In the genomic region with DNA sequence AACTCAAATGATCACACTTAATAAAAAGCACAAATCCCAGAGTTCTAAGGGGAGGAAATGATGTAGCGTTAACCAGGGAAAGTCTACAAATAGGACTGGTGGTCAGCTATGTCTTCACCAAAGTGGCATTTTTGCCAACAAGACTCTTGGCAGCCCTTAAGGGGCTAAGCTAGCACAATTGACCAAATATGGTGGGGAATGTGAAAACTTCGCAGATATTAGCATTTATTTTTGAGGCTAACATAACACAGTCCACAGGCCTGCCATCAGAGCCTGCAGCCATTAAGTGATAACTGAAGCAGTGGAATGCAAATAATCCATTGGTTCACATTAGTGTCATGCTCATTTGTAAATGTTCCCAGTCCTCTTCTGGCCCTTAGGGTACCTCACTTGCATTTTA, we compare ENCODE assay signal across 23 cellular contexts.
DNase-seq lines count a peak whose midpoint lies in the region; ATAC-seq, FAIRE-seq and TF ChIP-seq lines count a peak whose summit lies in the region.
"Had no signal": no experiment of that assay in that cellular context is flagged by ENCODE, and none has a peak within 500 bp of the region (broad histone marks: within the 10 kb centered on the region; RNA-seq: fewer than 3 reads in every experiment).

No MANE protein-coding gene starts in this region.

- FAIRE-seq in HepG2 (lab: Jason Lieb, UNC): no peak
- FAIRE-seq: GM18507 had no signal

- no peaks in the 10 kb centered on the region for H3K36me3 ChIP-seq in liver (ENCODE audit: control insufficient read depth in 4 of 4, insufficient read depth in 3 of 4, low read depth in 1 of 4, low read length in 3 of 4)
- H3K36me3 ChIP-seq in HepG2 (replicated peaks in 1 of 2; ENCODE audit: control insufficient read depth in 1 of 2, insufficient read depth in 2 of 2, low read length in 2 of 2): peaks cover 5 to 9% of the 10 kb centered on the region in 2 experiments; a peak in 3 of 5 replicates
- H3K36me3 ChIP-seq: SJSA1 had no signal

- TF ChIP-seq POLR2A in HepG2 (IDR thresholded peaks at IDR 0.05; ENCODE audit: insufficient read depth in 1 of 2, low read depth in 2 of 2, low read length in 2 of 2): no peak

- TF ChIP-seq RAD21 in liver (IDR thresholded peaks at IDR 0.05) (no peak), HepG2 (CRISPR knock-in tag; IDR thresholded peaks at IDR 0.05) (no peak)

- POLR2A ChIA-PET in HepG2 (lab: Yijun Ruan, JAX): no interaction called here

- H2AFZ ChIP-seq in HepG2 (ENCODE audit: low read length): no peak overlapping the region

- TF ChIP-seq CTCF in liver (IDR thresholded peaks at IDR 0.05; ENCODE audit: low read depth, low read length, missing input control) (no peak), HepG2 (CRISPR knock-in tag; IDR thresholded peaks at IDR 0.05) (no peak), coronary artery (IDR thresholded peaks at IDR 0.05) (no peak)

- WGBS in liver: 84% methylated on average over 2 of the region's 2 CpGs
- WGBS in HepG2 (ENCODE audit: low lambda C conversion rate): 98% methylated on average over 2 of the region's 2 CpGs

- TF ChIP-seq EP300 in HepG2 (IDR thresholded peaks at IDR 0.05; ENCODE audit: low read depth in 2 of 2, low read length in 2 of 2) (no peak), HepG2 (CRISPR knock-in tag; IDR thresholded peaks at IDR 0.05; ENCODE audit: borderline replicate concordance) (no peak)

- H3K27me3 ChIP-seq in liver (ENCODE audit: control insufficient read depth in 4 of 4, insufficient read depth in 4 of 4, low read length in 3 of 4) (no peaks in the 10 kb centered on the region), HepG2 (ENCODE audit: control insufficient read depth in 1 of 2, insufficient read depth in 2 of 2, low read length in 2 of 2) (no peaks in the 10 kb centered on the region)
- H3K27me3 ChIP-seq: SJSA1 had no signal

- DNase-seq in HepG2 (ENCODE audit: low spot score) (no peak), coronary artery (ENCODE audit: low spot score) (no peak), retina (peak; percentile 45), amniotic stem cell (lab: John Stamatoyannopoulos, UW) (no peak), MV-4-11 (lab: John Stamatoyannopoulos, UW) (no peak)
- DNase-seq: Calu3, IMR-90, KG1, MM.1S, NCI-H1048, NCI-H1417, NCI-H1694 treated with DMSO at 0.1 percent for 48 hours, NCI-H2081, NCI-H226, NCI-H510A, NCI-H69, Right ventricle myocardium superior, RPMI8226 had no signal

- H3K4me1 ChIP-seq in liver (ENCODE audit: control insufficient read depth in 4 of 4, insufficient read depth in 4 of 4, low read length in 3 of 4): no peaks in the 10 kb centered on the region
- peaks cover 9% of the 10 kb centered on the region for H3K4me1 ChIP-seq in HepG2 (ENCODE audit: insufficient read depth, low read length)

- no peaks in the 10 kb centered on the region for H3K79me2 ChIP-seq in HepG2 (ENCODE audit: insufficient read depth, low read length)

- H3K27ac ChIP-seq in liver (ENCODE audit: low read depth in 1 of 2, low read length in 2 of 2) (no peak overlapping the region), HepG2 (ENCODE audit: extremely low read length, insufficient read depth, low read length) (no peak overlapping the region), coronary artery (peak overlapping the region; percentile 80 to 92)
- H3K27ac ChIP-seq: 22Rv1, SJSA1 had no signal

- no peak for ATAC-seq in HepG2
- ATAC-seq in HG03280 (IDR thresholded peaks at IDR 0.05; ENCODE audit: unreplicated experiment): no peak

- H3K4me3 ChIP-seq in liver (ENCODE audit: low read depth in 1 of 3, low read length in 3 of 3) (no peak overlapping the region), HepG2 (replicated peaks in 1 of 3; ENCODE audit: insufficient read depth in 1 of 3, low read depth in 2 of 3, low read length in 3 of 3) (no peak overlapping the region), coronary artery (no peak overlapping the region)
- H3K4me3 ChIP-seq: SJSA1 had no signal

- intact Hi-C loops in HepG2 (cut with micrococcal nuclease; ENCODE audit: unreplicated experiment): no loop called here

- no peak overlapping the region for H3K9ac ChIP-seq in liver (ENCODE audit: low read depth in 1 of 2, low read length in 2 of 2)
- no peak overlapping the region for H3K9ac ChIP-seq in HepG2 (ENCODE audit: insufficient read depth, low read depth, low read length)

- no peak overlapping the region for H3K4me2 ChIP-seq in HepG2 (ENCODE audit: low read depth, low read length)

- no TSS peak for BruUV-seq in HepG2 (replicated peaks; lab: Mats Ljungman, UMichigan)

- CTCF ChIA-PET in HepG2 (lab: Yijun Ruan, JAX; ENCODE audit: low intra/inter-chr PET ratio, low total read pairs): no interaction called here

- in situ Hi-C loops in HepG2 (cut with HindIII; ENCODE audit: extremely low pct_ligation_motif_present, low pct_unique_long_range_greater_than_20kb): no loop called here

- no peaks in the 10 kb centered on the region for H3K9me3 ChIP-seq in liver (ENCODE audit: control insufficient read depth in 4 of 4, low read length in 3 of 4)
- H3K9me3 ChIP-seq in HepG2 (ENCODE audit: low read length): no peaks in the 10 kb centered on the region
- H3K9me3 ChIP-seq: SJSA1 had no signal

- no peaks in the 10 kb centered on the region for H4K20me1 ChIP-seq in HepG2 (ENCODE audit: insufficient read depth, low read length)

TF ChIP-seq in liver, 16 proteins besides CTCF, POLR2A, EP300 and RAD21:
- TF ChIP-seq EGR1 (IDR thresholded peaks at IDR 0.05; ENCODE audit: low read depth in 2 of 2) (no peak), NR2F2 (IDR thresholded peaks at IDR 0.05) (peak; percentile 29), YY1 (IDR thresholded peaks at IDR 0.05) (peak; percentile 31)

TF ChIP-seq in HepG2, 621 proteins besides CTCF, POLR2A, EP300 and RAD21 (continues in another document):
- TF ChIP-seq ZSCAN30 (CRISPR knock-in tag; IDR thresholded peaks at IDR 0.05) (no peak), ZFAT (CRISPR knock-in tag; conservative IDR thresholded peaks at IDR 0.05) (no peak), ZNF510 (CRISPR knock-in tag; IDR thresholded peaks at IDR 0.05; ENCODE audit: low read depth) (no peak), ZNF543 (CRISPR knock-in tag; IDR thresholded peaks at IDR 0.05) (no peak), ZNF790 (CRISPR knock-in tag; IDR thresholded peaks at IDR 0.05; ENCODE audit: borderline replicate concordance) (no peak), ZNF263 (CRISPR knock-in tag; IDR thresholded peaks at IDR 0.05) (no peak), HDAC1 (CRISPR knock-in tag; IDR thresholded peaks at IDR 0.05) (no peak), SIX4 (CRISPR knock-in tag; IDR thresholded peaks at IDR 0.05) (no peak), ZNF530 (CRISPR knock-in tag; IDR thresholded peaks at IDR 0.05; ENCODE audit: low read depth) (no peak), SALL2 (CRISPR knock-in tag; IDR thresholded peaks at IDR 0.05) (no peak), FOXM1 (CRISPR knock-in tag; IDR thresholded peaks at IDR 0.05) (no peak), ISL2 (CRISPR knock-in tag; IDR thresholded peaks at IDR 0.05) (no peak), LCORL (IDR thresholded peaks at IDR 0.05) (no peak), LCORL (CRISPR knock-in tag; IDR thresholded peaks at IDR 0.05) (no peak), RFX3 (CRISPR knock-in tag; IDR thresholded peaks at IDR 0.05) (no peak), NR0B2 (CRISPR knock-in tag; IDR thresholded peaks at IDR 0.05) (no peak)
- TF ChIP-seq, protein P1, sequence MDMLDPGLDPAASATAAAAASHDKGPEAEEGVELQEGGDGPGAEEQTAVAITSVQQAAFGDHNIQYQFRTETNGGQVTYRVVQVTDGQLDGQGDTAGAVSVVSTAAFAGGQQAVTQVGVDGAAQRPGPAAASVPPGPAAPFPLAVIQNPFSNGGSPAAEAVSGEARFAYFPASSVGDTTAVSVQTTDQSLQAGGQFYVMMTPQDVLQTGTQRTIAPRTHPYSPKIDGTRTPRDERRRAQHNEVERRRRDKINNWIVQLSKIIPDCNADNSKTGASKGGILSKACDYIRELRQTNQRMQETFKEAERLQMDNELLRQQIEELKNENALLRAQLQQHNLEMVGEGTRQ (IDR thresholded peaks at IDR 0.05; ENCODE audit: low read depth, low read length): no peak
- TF ChIP-seq, protein P1 (CRISPR knock-in tag; IDR thresholded peaks at IDR 0.05; ENCODE audit: borderline replicate concordance): no peak
- TF ChIP-seq, protein P2, sequence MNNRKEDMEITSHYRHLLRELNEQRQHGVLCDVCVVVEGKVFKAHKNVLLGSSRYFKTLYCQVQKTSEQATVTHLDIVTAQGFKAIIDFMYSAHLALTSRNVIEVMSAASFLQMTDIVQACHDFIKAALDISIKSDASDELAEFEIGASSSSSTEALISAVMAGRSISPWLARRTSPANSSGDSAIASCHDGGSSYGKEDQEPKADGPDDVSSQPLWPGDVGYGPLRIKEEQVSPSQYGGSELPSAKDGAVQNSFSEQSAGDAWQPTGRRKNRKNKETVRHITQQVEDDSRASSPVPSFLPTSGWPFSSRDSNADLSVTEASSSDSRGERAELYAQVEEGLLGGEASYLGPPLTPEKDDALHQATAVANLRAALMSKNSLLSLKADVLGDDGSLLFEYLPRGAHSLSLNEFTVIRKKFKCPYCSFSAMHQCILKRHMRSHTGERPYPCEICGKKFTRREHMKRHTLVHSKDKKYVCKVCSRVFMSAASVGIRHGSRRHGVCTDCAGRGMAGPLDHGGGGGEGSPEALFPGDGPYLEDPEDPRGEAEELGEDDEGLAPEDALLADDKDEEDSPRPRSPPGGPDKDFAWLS (CRISPR knock-in tag; IDR thresholded peaks at IDR 0.05; ENCODE audit: borderline replicate concordance): no peak

Comparison
In these comparisons a context has a peak if more than half of its experiments do, and no peak if none do; other contexts are left out.
1. H3K27ac ChIP-seq: peak in coronary artery (2 of 2); none in liver (0 of 2) and HepG2 (single experiment).